In genomic region chr10:71308985-71309384, GRCh38 we compare ENCODE assay signal across 32 cellular contexts.
"Had no signal": no experiment of that assay in that cellular context is flagged by ENCODE, and none has a peak within 500 bp of the region (broad histone marks: within the 10 kb centered on the region; RNA-seq: fewer than 3 reads in every experiment).

No MANE protein-coding gene starts in this region.

- H3K27me3 ChIP-seq: adrenal gland, body of pancreas, breast epithelium, Peyer's patch had no signal

- H3K4me3 ChIP-seq: adrenal gland, body of pancreas, breast epithelium, Peyer's patch, SJSA1 had no signal

- H3K27ac ChIP-seq: adrenal gland, body of pancreas, breast epithelium, Peyer's patch, SJSA1 had no signal

- H3K36me3 ChIP-seq: adrenal gland, breast epithelium, Peyer's patch, SJSA1 had no signal

- ATAC-seq: activated CD4-positive, alpha-beta T cell treated with anti-CD3 and anti-CD28 coated beads for 36 hours; activated CD4-positive, CD25-positive, alpha-beta regulatory T cell treated with anti-CD3 and anti-CD28 coated beads, Interleukin-2, amount 50 U/mL, for 24 hours; activated CD8-positive, alpha-beta T cell treated with anti-CD3 and anti-CD28 coated beads, Interleukin-2, amount 10 ng/mL, durations not matched to agents 7 days and 5 days; activated naive CD4-positive, alpha-beta T cell treated with anti-CD3 and anti-CD28 coated beads, Interleukin-2, amount 50 U/mL, for 72 hours; body of pancreas; PC-3; WTC11 had no signal

- H3K9ac ChIP-seq: SK-N-SH had no signal

- DNase-seq: activated CD4-positive, alpha-beta T cell treated with anti-CD3 and anti-CD28 coated beads for 36 hours; activated CD4-positive, alpha-beta T cell treated with anti-CD3 and anti-CD28 coated beads, Interleukin-2, amount 10 ng/mL, durations not matched to agents 7 days and 5 days; activated CD4-positive, alpha-beta T cell treated with anti-CD3 and anti-CD28 coated beads, Interleukin-2, amount 50 U/mL, for 48 hours; activated CD8-positive, alpha-beta T cell treated with anti-CD3 and anti-CD28 coated beads, Interleukin-2, amount 10 ng/mL, durations not matched to agents 7 days and 5 days; activated gamma-delta T cell treated with Interleukin-2 at 50 U/mL for 16 hours; activated naive CD4-positive, alpha-beta T cell treated with anti-CD3 and anti-CD28 coated beads for 36 hours; activated T-cell treated with anti-CD3 and anti-CD28 coated beads, Interleukin-2, amount 50 U/mL, for 24 hours; adrenal gland; body of pancreas; Karpas-422; KBM-7; NCI-H1048; NCI-H1105 treated with DMSO at 0.1 percent for 48 hours; NCI-H1436; NCI-H187; NCI-H2081; NCI-H2171 treated with DMSO at 0.1 percent for 48 hours; NCI-H2227 treated with DMSO at 0.1 percent for 48 hours; NCI-H446 treated with DMSO at 0.1 percent for 48 hours; NCI-H524; NCI-H69; PC-3; Peyer's patch; RPMI8226; SHP77 treated with DMSO at 0.1 percent for 48 hours; SK-N-SH had no signal

- H3K9me3 ChIP-seq: adrenal gland, body of pancreas, breast epithelium, Peyer's patch, SJSA1, SK-N-SH had no signal

- FAIRE-seq: astrocyte had no signal

- H3K4me1 ChIP-seq: SJSA1 had no signal

- H3K4me2 ChIP-seq: SK-N-SH had no signal
